Comparison of ENCODE assay signal across 9 cellular contexts in the genomic region with DNA sequence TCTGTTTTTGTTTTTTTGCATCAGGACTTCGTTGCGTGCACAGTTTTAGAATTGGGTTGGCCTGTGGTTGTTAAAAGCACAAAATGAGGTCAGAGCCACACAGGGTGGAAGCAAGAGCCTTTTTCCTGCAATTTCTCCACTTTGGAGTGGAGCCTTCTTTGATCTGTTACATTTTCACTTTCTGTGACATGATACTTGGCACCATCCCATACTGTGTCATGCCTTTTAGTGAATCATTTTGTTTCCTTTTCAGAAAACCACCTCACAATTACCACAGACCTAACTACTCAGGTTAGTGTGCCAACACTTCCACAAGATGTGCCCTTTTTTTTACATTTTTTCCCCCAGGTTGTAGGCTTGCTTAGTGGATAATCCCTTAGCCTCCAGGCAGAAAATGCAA. TPM values are rescaled to one million over a fixed set of nuclear protein-coding genes. Genes with fewer than 3 reads are reported as not detected.
DNase-seq lines count a peak whose midpoint lies in the region; ATAC-seq and TF ChIP-seq lines count a peak whose summit lies in the region.
"Had no signal": no experiment of that assay in that cellular context is flagged by ENCODE, and none has a peak within 500 bp of the region (broad histone marks: within the 10 kb centered on the region; RNA-seq: fewer than 3 reads in every experiment).

No MANE protein-coding gene starts in this region.

- H3K9me3 Mint-ChIP-seq in activated T-cell treated with anti-CD3 and anti-CD28 coated beads, Interleukin-2, amount 50 U/mL, for 4 hours = no peaks in the 10 kb centered on the region
- H3K9me3 Mint-ChIP-seq in T-helper 2 cell treated with Interferon-gamma antibody and Interleukin-4, amounts not matched to agents 5 μg/mL and 100 μg/mL, for 36 hours = no peaks in the 10 kb centered on the region
- H3K9me3 Mint-ChIP-seq in stimulated activated effector memory CD8-positive, alpha-beta T cell treated with anti-CD3 and anti-CD28 coated beads, Interleukin-12 subunit alpha, Interleukin-12 subunit beta, amount 100 ng/mL, for 72 hours = no peaks in the 10 kb centered on the region
- H3K9me3 Mint-ChIP-seq in CD8-positive, alpha-beta memory T cell = no peaks in the 10 kb centered on the region

- CTCF ChIA-PET in CD8-positive, alpha-beta memory T cell (lab: Charles Lee) = no interaction called here

- no peak overlapping the region for H3K4me3 Mint-ChIP-seq in activated T-cell treated with anti-CD3 and anti-CD28 coated beads, Interleukin-2, amount 50 U/mL, for 4 hours
- no peak overlapping the region for H3K4me3 Mint-ChIP-seq in T-helper 2 cell treated with Interferon-gamma antibody and Interleukin-4, amounts not matched to agents 5 μg/mL and 100 μg/mL, for 36 hours
- H3K4me3 Mint-ChIP-seq in stimulated activated effector memory CD8-positive, alpha-beta T cell treated with anti-CD3 and anti-CD28 coated beads, Interleukin-12 subunit alpha, Interleukin-12 subunit beta, amount 100 ng/mL, for 72 hours = peak overlapping the region; percentile 32
- H3K4me3 Mint-ChIP-seq in CD8-positive, alpha-beta memory T cell = no peak overlapping the region

- H3K27ac Mint-ChIP-seq in T-helper 2 cell treated with Interferon-gamma antibody and Interleukin-4, amounts not matched to agents 5 μg/mL and 100 μg/mL, for 36 hours = peak overlapping the region; percentile 3
- H3K27ac Mint-ChIP-seq in stimulated activated effector memory CD8-positive, alpha-beta T cell treated with anti-CD3 and anti-CD28 coated beads, Interleukin-12 subunit alpha, Interleukin-12 subunit beta, amount 100 ng/mL, for 72 hours = peak overlapping the region; percentile 80
- peak overlapping the region in 1 of 8 donors; percentile 17 for H3K27ac Mint-ChIP-seq in CD8-positive, alpha-beta memory T cell

- no peak for DNase-seq in activated T-cell treated with anti-CD3 and anti-CD28 coated beads, Interleukin-2, amount 50 U/mL, for 4 hours
- DNase-seq in activated T-cell treated with anti-CD3 and anti-CD28 coated beads for 4 hours (no peak), epithelial cell of prostate (ENCODE audit: low read depth, low spot score) (peak; percentile 61), COLO829 (ENCODE audit: low spot score) (no peak), left ventricle myocardium inferior (no peak)
- DNase-seq in T-helper 2 cell treated with Interferon-gamma antibody and Interleukin-4, amounts not matched to agents 5 μg/mL and 100 μg/mL, for 36 hours (ENCODE audit: low spot score) = no peak
- DNase-seq in stimulated activated effector memory CD8-positive, alpha-beta T cell treated with anti-CD3 and anti-CD28 coated beads, Interleukin-12 subunit alpha, Interleukin-12 subunit beta, amount 100 ng/mL, for 72 hours (ENCODE audit: low spot score in 2 of 2) = peak in 1 of 2 donors; percentile 59
- no peak for DNase-seq in CD8-positive, alpha-beta memory T cell
- DNase-seq: colonic mucosa had no signal

- peaks cover 8% of the 10 kb centered on the region for H3K4me1 Mint-ChIP-seq in activated T-cell treated with anti-CD3 and anti-CD28 coated beads, Interleukin-2, amount 50 U/mL, for 4 hours (ENCODE audit: low read depth)
- H3K4me1 Mint-ChIP-seq in T-helper 2 cell treated with Interferon-gamma antibody and Interleukin-4, amounts not matched to agents 5 μg/mL and 100 μg/mL, for 36 hours (ENCODE audit: low read depth) = peaks cover 7% of the 10 kb centered on the region
- peaks cover 15% of the 10 kb centered on the region for H3K4me1 Mint-ChIP-seq in stimulated activated effector memory CD8-positive, alpha-beta T cell treated with anti-CD3 and anti-CD28 coated beads, Interleukin-12 subunit alpha, Interleukin-12 subunit beta, amount 100 ng/mL, for 72 hours
- H3K4me1 Mint-ChIP-seq in CD8-positive, alpha-beta memory T cell = no peaks in the 10 kb centered on the region

- no peaks in the 10 kb centered on the region for H3K27me3 ChIP-seq in CD8-positive, alpha-beta memory T cell (ENCODE audit: insufficient read depth, low read length, poor library complexity, severe bottlenecking)
- no peaks in the 10 kb centered on the region for H3K27me3 ChIP-seq in left ventricle myocardium inferior (ENCODE audit: low read depth)
- H3K27me3 ChIP-seq: colonic mucosa had no signal

- no peaks in the 10 kb centered on the region for H3K4me1 ChIP-seq in CD8-positive, alpha-beta memory T cell (ENCODE audit: insufficient read depth, low read length)
- peaks cover 10% of the 10 kb centered on the region for H3K4me1 ChIP-seq in left ventricle myocardium inferior
- H3K4me1 ChIP-seq: colonic mucosa had no signal

- H3K9me3 ChIP-seq in CD8-positive, alpha-beta memory T cell (ENCODE audit: low read length) = no peaks in the 10 kb centered on the region
- H3K9me3 ChIP-seq in left ventricle myocardium inferior (replicated peaks) = no peaks in the 10 kb centered on the region
- H3K9me3 ChIP-seq: colonic mucosa had no signal

- H3K36me3 Mint-ChIP-seq in activated T-cell treated with anti-CD3 and anti-CD28 coated beads, Interleukin-2, amount 50 U/mL, for 4 hours (ENCODE audit: insufficient read depth) = no peaks in the 10 kb centered on the region
- H3K36me3 Mint-ChIP-seq in T-helper 2 cell treated with Interferon-gamma antibody and Interleukin-4, amounts not matched to agents 5 μg/mL and 100 μg/mL, for 36 hours (ENCODE audit: low read depth) = no peaks in the 10 kb centered on the region
- H3K36me3 Mint-ChIP-seq in stimulated activated effector memory CD8-positive, alpha-beta T cell treated with anti-CD3 and anti-CD28 coated beads, Interleukin-12 subunit alpha, Interleukin-12 subunit beta, amount 100 ng/mL, for 72 hours = peaks cover 8% of the 10 kb centered on the region
- H3K36me3 Mint-ChIP-seq in CD8-positive, alpha-beta memory T cell = no peaks in the 10 kb centered on the region

- ATAC-seq in activated T-cell treated with anti-CD3 and anti-CD28 coated beads, Interleukin-2, amount 50 U/mL, for 4 hours = peak; percentile 80
- peak; percentile 95 for ATAC-seq in stimulated activated effector memory CD8-positive, alpha-beta T cell treated with anti-CD3 and anti-CD28 coated beads, Interleukin-12 subunit alpha, Interleukin-12 subunit beta, amount 100 ng/mL, for 72 hours

- H3K4me3 ChIP-seq in CD8-positive, alpha-beta memory T cell (ENCODE audit: low read length) = no peak overlapping the region
- H3K4me3 ChIP-seq in left ventricle myocardium inferior = no peak overlapping the region
- H3K4me3 ChIP-seq: colonic mucosa had no signal

- POLR2A ChIA-PET in CD8-positive, alpha-beta memory T cell (lab: Charles Lee) = no interaction called here

- no peaks in the 10 kb centered on the region for H3K36me3 ChIP-seq in CD8-positive, alpha-beta memory T cell (ENCODE audit: insufficient read depth, low read length)
- peaks cover 29% of the 10 kb centered on the region for H3K36me3 ChIP-seq in left ventricle myocardium inferior
- H3K36me3 ChIP-seq: colonic mucosa had no signal

- H3K27me3 Mint-ChIP-seq in activated T-cell treated with anti-CD3 and anti-CD28 coated beads, Interleukin-2, amount 50 U/mL, for 4 hours (ENCODE audit: low read depth) = no peaks in the 10 kb centered on the region
- peaks cover 10% of the 10 kb centered on the region for H3K27me3 Mint-ChIP-seq in T-helper 2 cell treated with Interferon-gamma antibody and Interleukin-4, amounts not matched to agents 5 μg/mL and 100 μg/mL, for 36 hours (ENCODE audit: low read depth)
- H3K27me3 Mint-ChIP-seq in CD8-positive, alpha-beta memory T cell = peaks cover 2 to 27% of the 10 kb centered on the region in 2 donors

- TF ChIP-seq CTCF in left ventricle myocardium inferior (IDR thresholded peaks at IDR 0.05; ENCODE audit: borderline replicate concordance) = no peak

- intact Hi-C loops in left ventricle myocardium inferior (cut with micrococcal nuclease) = no loop called here

- H3K27ac ChIP-seq in epithelial cell of prostate (no peak overlapping the region), left ventricle myocardium inferior (replicated peaks) (no peak overlapping the region)
- no peak overlapping the region for H3K27ac ChIP-seq in CD8-positive, alpha-beta memory T cell (ENCODE audit: low read depth, low read length)
- H3K27ac ChIP-seq: colonic mucosa had no signal

RNA-seq across cellular contexts. Expression of a gene that starts 32.5 kb away (rescaled TPM):
- total RNA-seq in activated T-cell treated with anti-CD3 and anti-CD28 coated beads, Interleukin-2, amount 50 U/mL, for 4 hours = under 1 TPM; 0.42 to 0.87 (median 0.63) TPM
- total RNA-seq in CD8-positive, alpha-beta memory T cell = under 1 TPM; 0.75 to 0.88 TPM
- 0.14 TPM for polyA plus RNA-seq in CD8-positive, alpha-beta memory T cell
- 4.7 TPM for total RNA-seq in left ventricle myocardium inferior

RNA-seq across cellular contexts. Expression of a gene that starts 46.9 kb away (rescaled TPM):
- total RNA-seq in activated T-cell treated with anti-CD3 and anti-CD28 coated beads, Interleukin-2, amount 50 U/mL, for 4 hours = 100 to 1,000 TPM; 103 to 112 (median 108) TPM
- 100 to 1,000 TPM; 128 to 131 TPM for total RNA-seq in CD8-positive, alpha-beta memory T cell
- 28.9 TPM for polyA plus RNA-seq in CD8-positive, alpha-beta memory T cell
- total RNA-seq in left ventricle myocardium inferior = 17.0 TPM
